In the genomic region with DNA sequence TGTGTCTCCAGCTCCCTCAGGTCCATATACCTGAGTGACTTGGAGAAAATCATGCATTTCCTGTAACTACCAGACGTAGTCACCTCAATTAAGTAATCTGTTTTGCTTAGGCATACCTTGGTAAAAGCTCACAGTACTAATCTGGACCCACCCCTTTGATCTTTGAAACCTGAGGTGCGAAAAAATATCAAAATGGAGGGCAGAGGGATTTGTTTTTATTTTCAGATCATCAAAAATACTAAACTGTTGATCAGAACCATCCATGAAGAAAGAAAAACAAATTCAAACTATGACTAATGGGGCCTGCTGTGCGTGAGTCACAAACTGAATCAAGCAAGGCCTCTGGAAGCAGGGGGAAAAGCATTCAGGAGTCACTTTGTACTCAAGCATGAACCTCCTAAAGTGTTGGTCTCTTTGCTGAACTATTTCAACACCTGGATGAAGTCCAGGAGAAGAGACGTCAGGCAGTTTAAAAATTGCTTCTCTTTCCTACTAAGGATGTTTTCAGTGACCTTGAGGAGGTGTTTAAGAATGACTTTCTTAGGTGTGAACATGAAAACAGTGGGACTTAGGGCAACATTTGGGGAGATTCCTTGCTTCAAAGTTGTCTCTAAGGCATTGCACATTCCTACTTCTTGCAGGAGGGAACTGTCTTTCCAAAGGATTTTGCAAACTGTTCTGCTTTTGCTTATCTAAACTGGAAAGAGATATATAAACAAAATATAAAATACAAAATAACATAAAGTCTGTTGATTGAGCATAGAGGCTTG, we compare ENCODE assay signal across 9 cellular contexts.
A peak's percentile ranks its signal among the peaks of the same experiment; 100 is the strongest.
DNase-seq lines count a peak whose midpoint lies in the region; ATAC-seq and TF ChIP-seq lines count a peak whose summit lies in the region.
"Had no signal": no experiment of that assay in that cellular context is flagged by ENCODE, and none has a peak within 500 bp of the region (broad histone marks: within the 10 kb centered on the region; RNA-seq: fewer than 3 reads in every experiment).

No MANE protein-coding gene starts in this region.

- no peak for TF ChIP-seq EP300 in ovary (IDR thresholded peaks at IDR 0.05)

- TF ChIP-seq CTCF in Peyer's patch (IDR thresholded peaks at IDR 0.05) (no peak), fibroblast of pulmonary artery (IDR thresholded peaks at IDR 0.05; ENCODE audit: low read length, missing control alignments) (no peak), ovary (IDR thresholded peaks at IDR 0.05) (no peak)

- 34 to 42% (median 40%) methylated on average over 4 of the region's 4 CpGs for WGBS in ovary, 3 donors

- H3K36me3 ChIP-seq in Peyer's patch (no peaks in the 10 kb centered on the region), ovary (no peaks in the 10 kb centered on the region)

- no peak overlapping the region for H3K4me3 ChIP-seq in Peyer's patch
- H3K4me3 ChIP-seq in fibroblast of pulmonary artery (replicated peaks; ENCODE audit: low read depth, low read length) = no peak overlapping the region
- no peak overlapping the region for H3K4me3 ChIP-seq in ovary

- TF ChIP-seq POLR2A in Peyer's patch (IDR thresholded peaks at IDR 0.05) (no peak), ovary (IDR thresholded peaks at IDR 0.05) (no peak)

- ATAC-seq in HG03135 (IDR thresholded peaks at IDR 0.05; ENCODE audit: unreplicated experiment) = no peak
- no peak for ATAC-seq in GM21717 (IDR thresholded peaks at IDR 0.05; ENCODE audit: unreplicated experiment)
- no peak for ATAC-seq in HG03442 (IDR thresholded peaks at IDR 0.05; ENCODE audit: unreplicated experiment)

- H3K9me3 ChIP-seq in Peyer's patch (no peaks in the 10 kb centered on the region), ovary (no peaks in the 10 kb centered on the region)

- H3K27ac ChIP-seq in Peyer's patch = peak overlapping the region in 3 of 4 donors; percentile 32 to 60 (median 49)
- H3K27ac ChIP-seq in ovary = peak overlapping the region; percentile 9 to 84

- H3K27me3 ChIP-seq in Peyer's patch (no peaks in the 10 kb centered on the region), ovary (no peaks in the 10 kb centered on the region)

- intact Hi-C loops in ovary (cut with DNase I) = no loop called here

- DNase-seq in AG20443 (ENCODE audit: low spot score) (peak; percentile 83), Peyer's patch (peak in 1 of 3 donors; percentile 50), fibroblast of pulmonary artery (ENCODE audit: low read depth) (peak; percentile 98), ovary (peak in 4 of 5 donors; percentile 27 to 70 (median 44)), globus pallidus (ENCODE audit: low spot score) (no peak)
- DNase-seq: retina had no signal

- no peaks in the 10 kb centered on the region for H3K4me1 ChIP-seq in Peyer's patch
- peaks cover 8% of the 10 kb centered on the region for H3K4me1 ChIP-seq in ovary (ENCODE audit: insufficient read depth)
